ENCODE assay signal across 17 cellular contexts in genomic region chr1:20312310-20312709, GRCh38.
"Had no signal": no experiment of that assay in that cellular context is flagged by ENCODE, and none has a peak within 500 bp of the region (broad histone marks: within the 10 kb centered on the region; RNA-seq: fewer than 3 reads in every experiment).

No MANE protein-coding gene starts in this region.

- ATAC-seq: stimulated activated effector memory CD8-positive, alpha-beta T cell treated with anti-CD3 and anti-CD28 coated beads, Interleukin-12 subunit alpha, Interleukin-12 subunit beta, amount 100 ng/mL, for 72 hours; stimulated activated memory B cell treated with anti-CD40 and anti-IgM and Interleukin-4, amounts not matched to agents 10 μg/mL and 1 μg/mL and 100 μg/mL, for 72 hours; stimulated activated naive B cell treated with anti-CD40 and anti-IgM and Interleukin-4, amounts not matched to agents 10 μg/mL and 1 μg/mL and 100 μg/mL, for 72 hours; stimulated activated naive CD8-positive, alpha-beta T cell treated with anti-CD3 and anti-CD28 coated beads, Interleukin-15, amount 100 ng/mL, for 72 hours; stimulated activated naive CD8-positive, alpha-beta T cell treated with anti-CD3 and anti-CD28 coated beads, Interleukin-15, Interleukin-2, amounts not matched to agents 100 U/mL and 50 U/mL, for 24 hours; upper lobe of right lung had no signal

- H3K27ac ChIP-seq: stomach, suprapubic skin, testis, thoracic aorta, thyroid gland, tibial artery, tibial nerve, transverse colon, upper lobe of left lung, upper lobe of right lung, uterus, vagina had no signal

- H3K9me3 ChIP-seq: stomach, suprapubic skin, testis, thoracic aorta, thyroid gland, tibial artery, tibial nerve, transverse colon, upper lobe of left lung, upper lobe of right lung, uterus, vagina had no signal

- H3K36me3 ChIP-seq: stomach, suprapubic skin, thoracic aorta, thyroid gland, tibial artery, tibial nerve, transverse colon, upper lobe of left lung, upper lobe of right lung, uterus, vagina had no signal

- H3K4me1 ChIP-seq: stomach, suprapubic skin, testis, thyroid gland, tibial artery, tibial nerve, transverse colon, upper lobe of left lung, upper lobe of right lung, uterus, vagina had no signal

- H3K4me3 ChIP-seq: stomach, suprapubic skin, testis, thoracic aorta, thyroid gland, tibial artery, tibial nerve, transverse colon, upper lobe of left lung, upper lobe of right lung, uterus, vagina had no signal
